1 cellular context compared by ENCODE assay signal in genomic region chrX:24145340-24146186, GRCh38.
TF ChIP-seq lines count a peak whose summit lies in the region.

No MANE protein-coding gene starts in this region.

TF ChIP-seq in HEK293, 187 proteins besides CTCF, POLR2A, EP300 and RAD21 (continued from another document):
- TF ChIP-seq ZNF19 (tag by site-specific recombination; IDR thresholded peaks at IDR 0.05; ENCODE audit: low read depth), result 0 out of 2 replicates have a peak, but pooled peaks have one; percentile 18
- peak; percentile 48 for TF ChIP-seq GLIS2 (tag by site-specific recombination; IDR thresholded peaks at IDR 0.05)
- peak; percentile 95 for TF ChIP-seq FEZF1 (tag by site-specific recombination; IDR thresholded peaks at IDR 0.05)
- TF ChIP-seq ZNF660 (tag by site-specific recombination; IDR thresholded peaks at IDR 0.05), result 0 out of 2 replicates have a peak, but pooled peaks have one; percentile 28
- peak; percentile 73 for TF ChIP-seq GLIS1 (tag by site-specific recombination; IDR thresholded peaks at IDR 0.05)
- TF ChIP-seq ZNF398 (tag by site-specific recombination; IDR thresholded peaks at IDR 0.05), result peak; percentile 56
- peak; percentile 26; the same call in 1 of the 2 replicates for TF ChIP-seq YY1 (tag by site-specific recombination; IDR thresholded peaks at IDR 0.05)
- peak; percentile 96 for TF ChIP-seq ZNF843 (tag by site-specific recombination; IDR thresholded peaks at IDR 0.05)
- peak; percentile 16; the same call in 1 of the 2 replicates for TF ChIP-seq WT1 (tag by site-specific recombination; IDR thresholded peaks at IDR 0.05)
- peak; percentile 39 for TF ChIP-seq ZNF692 (tag by site-specific recombination; IDR thresholded peaks at IDR 0.05)
- no peak for TF ChIP-seq ZNF2 (tag by site-specific recombination; IDR thresholded peaks at IDR 0.05)
- TF ChIP-seq ZBTB48 (tag by site-specific recombination; IDR thresholded peaks at IDR 0.05), result peak; percentile 82
- peak; percentile 60 for TF ChIP-seq KLF8 (tag by site-specific recombination; IDR thresholded peaks at IDR 0.05)
- TF ChIP-seq PBX3 (CRISPR knock-in tag; IDR thresholded peaks at IDR 0.05), result no peak
- TF ChIP-seq ZNF658 (tag by site-specific recombination; IDR thresholded peaks at IDR 0.05), result no peak
- no peak for TF ChIP-seq ZNF112 (tag by site-specific recombination; IDR thresholded peaks at IDR 0.05)
- TF ChIP-seq INSM2 (tag by site-specific recombination; IDR thresholded peaks at IDR 0.05), result peak; percentile 75; the same call in 1 of the 2 replicates
- no peak for TF ChIP-seq TSHZ1 (tag by site-specific recombination; IDR thresholded peaks at IDR 0.05; ENCODE audit: borderline replicate concordance)
- TF ChIP-seq ZNF354C (tag by site-specific recombination; IDR thresholded peaks at IDR 0.05; ENCODE audit: borderline replicate concordance, low read depth), result no peak
- peak; percentile 61; the same call in 1 of the 2 replicates for TF ChIP-seq ZEB2 (tag by site-specific recombination; IDR thresholded peaks at IDR 0.05)
- TF ChIP-seq ZIC2 (tag by site-specific recombination; IDR thresholded peaks at IDR 0.05), result peak; percentile 63
- no peak for TF ChIP-seq ZFP41 (tag by site-specific recombination; IDR thresholded peaks at IDR 0.05; ENCODE audit: borderline replicate concordance)
- 0 out of 2 replicates have a peak, but pooled peaks have one; percentile 37 for TF ChIP-seq ZNF24 (tag by site-specific recombination; IDR thresholded peaks at IDR 0.05)
- peak; percentile 94 for TF ChIP-seq SP7 (tag by site-specific recombination; IDR thresholded peaks at IDR 0.05)
- no peak for TF ChIP-seq MYNN (tag by site-specific recombination; IDR thresholded peaks at IDR 0.05; ENCODE audit: borderline replicate concordance)
- TF ChIP-seq ZNF514 (tag by site-specific recombination; IDR thresholded peaks at IDR 0.05), result no peak
- peak; percentile 90 for TF ChIP-seq SCRT2 (tag by site-specific recombination; IDR thresholded peaks at IDR 0.05)
- peak; percentile 37; the same call in 1 of the 2 replicates for TF ChIP-seq ZNF18 (tag by site-specific recombination; IDR thresholded peaks at IDR 0.05)
- TF ChIP-seq ZNF654 (tag by site-specific recombination; IDR thresholded peaks at IDR 0.05; ENCODE audit: low read depth), result 0 out of 2 replicates have a peak, but pooled peaks have one; percentile 3
- peak; percentile 69 for TF ChIP-seq ZNF629 (tag by site-specific recombination; IDR thresholded peaks at IDR 0.05)
- TF ChIP-seq BCL6B (tag by site-specific recombination; IDR thresholded peaks at IDR 0.05), result peak; percentile 85
- TF ChIP-seq ZNF10 (tag by site-specific recombination; IDR thresholded peaks at IDR 0.05), result peak; percentile 67; the same call in 1 of the 2 replicates
- no peak for TF ChIP-seq ZNF837 (tag by site-specific recombination; IDR thresholded peaks at IDR 0.05)
- TF ChIP-seq KLF10 (tag by site-specific recombination; IDR thresholded peaks at IDR 0.05), result peak; percentile 89
- no peak for TF ChIP-seq ZNF670 (tag by site-specific recombination; IDR thresholded peaks at IDR 0.05; ENCODE audit: low read depth)
- TF ChIP-seq ZNF362 (tag by site-specific recombination; IDR thresholded peaks at IDR 0.05), result peak; percentile 35; the same call in 1 of the 2 replicates
- TF ChIP-seq ZNF623 (tag by site-specific recombination; IDR thresholded peaks at IDR 0.05), result no peak
- TF ChIP-seq ZNF214 (tag by site-specific recombination; IDR thresholded peaks at IDR 0.05; ENCODE audit: borderline replicate concordance), result no peak
- no peak for TF ChIP-seq TCF7L2 (IDR thresholded peaks at IDR 0.05; ENCODE audit: borderline replicate concordance, low read depth, low read length)
- no peak for TF ChIP-seq ZFHX2 (tag by site-specific recombination; conservative IDR thresholded peaks at IDR 0.05)
- peak; percentile 76; the same call in 1 of the 2 replicates for TF ChIP-seq MEIS1 (CRISPR knock-in tag; IDR thresholded peaks at IDR 0.05; ENCODE audit: borderline replicate concordance)
- TF ChIP-seq GFI1B (tag by site-specific recombination; IDR thresholded peaks at IDR 0.05), result peak; percentile 96
- peak; percentile 78 for TF ChIP-seq IKZF3 (tag by site-specific recombination; IDR thresholded peaks at IDR 0.05)
